ENCODE assay signal across 26 cellular contexts in the genomic region with DNA sequence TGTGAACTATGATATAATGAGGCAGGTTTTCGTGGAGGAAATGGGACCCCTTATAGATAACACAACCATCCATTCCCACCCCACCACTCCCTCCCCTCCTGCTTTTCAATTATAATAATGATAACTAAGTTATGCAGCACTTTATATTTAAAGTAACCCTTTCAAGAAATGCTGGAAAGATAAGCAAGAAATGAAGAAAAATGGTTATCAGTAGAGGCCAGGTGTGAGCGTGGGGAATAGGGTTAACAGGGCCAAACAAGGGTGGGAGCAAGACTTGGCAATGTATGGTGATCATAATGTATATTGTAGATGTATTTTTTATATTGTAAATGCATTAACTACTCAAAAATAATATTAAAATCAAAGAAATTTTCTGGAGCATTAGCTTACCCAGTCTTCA.
"Had no signal": no experiment of that assay in that cellular context is flagged by ENCODE, and none has a peak within 500 bp of the region (broad histone marks: within the 10 kb centered on the region; RNA-seq: fewer than 3 reads in every experiment).

No MANE protein-coding gene starts in this region.

- H3K4me2 ChIP-seq: neural progenitor cell had no signal

- H3K4me3 ChIP-seq: neural progenitor cell, ovary, psoas muscle, right lobe of liver, sigmoid colon, stomach, thoracic aorta, thyroid gland, tibial nerve, upper lobe of right lung, vagina had no signal

- H3K27ac ChIP-seq: neural progenitor cell, ovary, parathyroid adenoma, right lobe of liver, sigmoid colon, stomach, thoracic aorta, thyroid gland, tibial nerve, upper lobe of right lung, vagina had no signal

- H2AFZ ChIP-seq: neural progenitor cell, parathyroid adenoma had no signal

- H3K9ac ChIP-seq: neural progenitor cell, parathyroid adenoma had no signal

- H3K4me1 ChIP-seq: thyroid gland, tibial nerve, upper lobe of right lung had no signal

- DNase-seq: naive thymus-derived CD4-positive, alpha-beta T cell; natural killer cell; occipital lobe; ovary; posterior cingulate gyrus; psoas muscle; right cardiac atrium; right lobe of liver; sigmoid colon; small intestine; stimulated activated CD4-positive, alpha-beta T cell treated with anti-CD3 and anti-CD28 coated beads, Interleukin-15, amount 100 ng/mL, for 24 hours; stimulated activated CD4-positive, alpha-beta T cell treated with anti-CD3 and anti-CD28 coated beads, Interleukin-2, amount 100 ng/mL, for 24 hours; stimulated activated CD4-positive, alpha-beta T cell treated with anti-CD3 and anti-CD28 coated beads, Interleukin-2, amount 100 ng/mL, for 48 hours; stimulated activated CD4-positive, alpha-beta T cell treated with anti-CD3 and anti-CD28 coated beads, Interleukin-4, amount 100 ng/mL, for 24 hours; stimulated activated naive B cell treated with anti-CD40 and anti-IgM and Interleukin-4, amounts not matched to agents 10 μg/mL and 1 μg/mL and 100 μg/mL, for 72 hours; stimulated activated naive CD4-positive, alpha-beta T cell treated with Interleukin-2 at 50 U/mL for 16 hours; stomach; thyroid gland; trophoblast cell; upper lobe of right lung had no signal

- H3K27me3 ChIP-seq: neural progenitor cell, ovary, right lobe of liver, sigmoid colon, stomach, thyroid gland, tibial nerve, upper lobe of right lung, vagina had no signal

- ATAC-seq: naive thymus-derived CD4-positive, alpha-beta T cell; natural killer cell; psoas muscle; right cardiac atrium; right lobe of liver; stimulated activated effector memory CD8-positive, alpha-beta T cell treated with anti-CD3 and anti-CD28 coated beads, Interleukin-12 subunit alpha, Interleukin-12 subunit beta, amount 100 ng/mL, for 72 hours; upper lobe of right lung had no signal

- FAIRE-seq: small intestine had no signal

- H3K36me3 ChIP-seq: neural progenitor cell, ovary, right lobe of liver, stomach, thoracic aorta, thyroid gland, tibial nerve, upper lobe of right lung, vagina had no signal

- H3K9me3 ChIP-seq: ovary, psoas muscle, right lobe of liver, sigmoid colon, stomach, thoracic aorta, thyroid gland, tibial nerve, upper lobe of right lung, vagina had no signal
